8 cellular contexts compared by ENCODE assay signal in the genomic region with DNA sequence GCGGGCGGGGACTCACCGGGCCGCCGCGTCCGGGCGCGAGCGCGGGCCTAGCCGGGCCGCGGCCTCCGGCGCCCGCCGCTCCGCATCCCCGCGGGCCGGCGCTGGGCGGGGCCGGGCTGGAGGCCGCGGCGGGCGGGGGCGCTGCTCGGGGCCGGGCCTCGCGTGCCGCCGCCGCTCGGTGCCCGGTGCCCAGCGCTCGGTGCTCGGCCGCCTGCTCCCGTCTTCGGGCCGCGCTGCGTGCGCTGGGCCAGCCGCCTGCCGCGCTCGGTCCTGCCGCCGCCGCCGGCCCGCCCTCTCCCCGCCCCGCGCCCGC. TPM values are rescaled to one million over a fixed set of nuclear protein-coding genes. Genes with fewer than 3 reads are reported as not detected.
DNase-seq lines count a peak whose midpoint lies in the region; ATAC-seq and TF ChIP-seq lines count a peak whose summit lies in the region.

A gene (minus strand): TSS at position 281 of the 313 bp plus-strand sequence. CDS start 3,105 bp downstream, outside the sequence.

- no peak for DNase-seq in A172 (ENCODE audit: low spot score)
- no peak for DNase-seq in H7
- no peak for DNase-seq in WTC11 (ENCODE audit: low spot score)
- no peak for DNase-seq in glutamatergic neuron
- DNase-seq in progenitor cell of endocrine pancreas (ENCODE audit: low spot score, unreplicated experiment), result no peak
- no peak for DNase-seq in NCI-H1048 (lab: John Stamatoyannopoulos, UW)
- DNase-seq in hepatic stellate cell (ENCODE audit: low spot score), result no peak

- TF ChIP-seq CTCF in WTC11 (IDR thresholded peaks at IDR 0.05) (no peak), glutamatergic neuron (IDR thresholded peaks at IDR 0.05; ENCODE audit: partially characterized antibody, unreplicated experiment) (no peak), progenitor cell of endocrine pancreas (IDR thresholded peaks at IDR 0.05; ENCODE audit: unreplicated experiment) (no peak)

- H3K36me3 Mint-ChIP-seq in WTC11, result no peaks in the 10 kb centered on the region
- no peaks in the 10 kb centered on the region for H3K36me3 Mint-ChIP-seq in glutamatergic neuron (ENCODE audit: unreplicated experiment)
- H3K36me3 Mint-ChIP-seq in progenitor cell of endocrine pancreas (ENCODE audit: insufficient read depth), result no peaks in the 10 kb centered on the region

- H3K27ac Mint-ChIP-seq in WTC11 (peak within 1 kb of the TSS; percentile 78), glutamatergic neuron (ENCODE audit: unreplicated experiment) (peak within 1 kb of the TSS; percentile 95), progenitor cell of endocrine pancreas (peak within 1 kb of the TSS; percentile 94)

- ATAC-seq in WTC11 (no peak), GM21576 (IDR thresholded peaks at IDR 0.05; ENCODE audit: unreplicated experiment) (no peak)

- peaks cover 41% of the 10 kb centered on the region for H3K27me3 Mint-ChIP-seq in WTC11 (ENCODE audit: low read depth)
- H3K27me3 Mint-ChIP-seq in glutamatergic neuron (ENCODE audit: unreplicated experiment), result peaks cover 31% of the 10 kb centered on the region
- peaks cover 12% of the 10 kb centered on the region for H3K27me3 Mint-ChIP-seq in progenitor cell of endocrine pancreas

- no peaks in the 10 kb centered on the region for H3K9me3 Mint-ChIP-seq in WTC11
- H3K9me3 Mint-ChIP-seq in glutamatergic neuron (ENCODE audit: unreplicated experiment), result peaks cover 16% of the 10 kb centered on the region
- H3K9me3 Mint-ChIP-seq in progenitor cell of endocrine pancreas (ENCODE audit: low read depth), result no peaks in the 10 kb centered on the region

- peak within 1 kb of the TSS; percentile 87 for H3K4me3 Mint-ChIP-seq in WTC11
- H3K4me3 Mint-ChIP-seq in glutamatergic neuron (ENCODE audit: unreplicated experiment), result peak within 1 kb of the TSS; percentile 94
- H3K4me3 Mint-ChIP-seq in progenitor cell of endocrine pancreas (ENCODE audit: low read depth), result peak within 1 kb of the TSS; percentile 82

- CTCF ChIA-PET in WTC11 (lab: Charles Lee), result interaction anchor here (1.2 to 6.2 kb wide), 4 partner anchors 18 to 30 kb away, joined by 4 to 67 read pairs (median 6); no protein-coding TSS in a partner anchor

- POLR2A ChIA-PET in WTC11 (lab: Charles Lee), result interaction anchor here (1.5 kb wide), 1 partner anchor 27 kb away, joined by 4 read pairs; no protein-coding TSS in a partner anchor

- peaks cover 47% of the 10 kb centered on the region for H3K4me1 Mint-ChIP-seq in WTC11
- H3K4me1 Mint-ChIP-seq in glutamatergic neuron (ENCODE audit: low read depth, unreplicated experiment), result peaks cover 37% of the 10 kb centered on the region
- H3K4me1 Mint-ChIP-seq in progenitor cell of endocrine pancreas (ENCODE audit: low read depth), result peaks cover 36% of the 10 kb centered on the region

- peaks cover 22% of the 10 kb centered on the region for H3K27me3 ChIP-seq in H7 (ENCODE audit: control insufficient read depth, insufficient read depth, low read length)

- H3K36me3 ChIP-seq in H7 (replicated peaks; ENCODE audit: control insufficient read depth, insufficient read depth, low read length), result peaks cover 2% of the 10 kb centered on the region

- H3K4me3 ChIP-seq in H7 (ENCODE audit: insufficient read depth, low read depth, low read length), result peak within 1 kb of the TSS; percentile 61

TF ChIP-seq in WTC11, 78 proteins besides CTCF, POLR2A, EP300 and RAD21:
- TF ChIP-seq NFATC4 (CRISPR knock-in tag; IDR thresholded peaks at IDR 0.05), result no peak
- no peak for TF ChIP-seq ZNF396 (CRISPR knock-in tag; IDR thresholded peaks at IDR 0.05; ENCODE audit: borderline replicate concordance)
- no peak for TF ChIP-seq ATF1 (CRISPR knock-in tag; IDR thresholded peaks at IDR 0.05)
- no peak for TF ChIP-seq NFYB (CRISPR knock-in tag; conservative IDR thresholded peaks at IDR 0.05; ENCODE audit: low read depth)
- no peak for TF ChIP-seq OVOL2 (CRISPR knock-in tag; IDR thresholded peaks at IDR 0.05; ENCODE audit: borderline replicate concordance)
- TF ChIP-seq, protein P1, sequence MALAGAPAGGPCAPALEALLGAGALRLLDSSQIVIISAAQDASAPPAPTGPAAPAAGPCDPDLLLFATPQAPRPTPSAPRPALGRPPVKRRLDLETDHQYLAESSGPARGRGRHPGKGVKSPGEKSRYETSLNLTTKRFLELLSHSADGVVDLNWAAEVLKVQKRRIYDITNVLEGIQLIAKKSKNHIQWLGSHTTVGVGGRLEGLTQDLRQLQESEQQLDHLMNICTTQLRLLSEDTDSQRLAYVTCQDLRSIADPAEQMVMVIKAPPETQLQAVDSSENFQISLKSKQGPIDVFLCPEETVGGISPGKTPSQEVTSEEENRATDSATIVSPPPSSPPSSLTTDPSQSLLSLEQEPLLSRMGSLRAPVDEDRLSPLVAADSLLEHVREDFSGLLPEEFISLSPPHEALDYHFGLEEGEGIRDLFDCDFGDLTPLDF (CRISPR knock-in tag; IDR thresholded peaks at IDR 0.05), result no peak
- TF ChIP-seq ZNF121 (CRISPR knock-in tag; IDR thresholded peaks at IDR 0.05), result no peak
- TF ChIP-seq, protein P2, sequence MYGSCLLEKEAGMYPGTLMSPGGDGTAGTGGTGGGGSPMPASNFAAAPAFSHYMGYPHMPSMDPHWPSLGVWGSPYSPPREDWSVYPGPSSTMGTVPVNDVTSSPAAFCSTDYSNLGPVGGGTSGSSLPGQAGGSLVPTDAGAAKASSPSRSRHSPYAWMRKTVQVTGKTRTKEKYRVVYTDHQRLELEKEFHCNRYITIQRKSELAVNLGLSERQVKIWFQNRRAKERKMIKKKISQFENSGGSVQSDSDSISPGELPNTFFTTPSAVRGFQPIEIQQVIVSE (CRISPR knock-in tag; IDR thresholded peaks at IDR 0.05; ENCODE audit: borderline replicate concordance), result no peak
- TF ChIP-seq RELA (CRISPR knock-in tag; IDR thresholded peaks at IDR 0.05; ENCODE audit: borderline replicate concordance), result no peak
- no peak for TF ChIP-seq GABPB1 (CRISPR knock-in tag; IDR thresholded peaks at IDR 0.05)
TF ChIP-seq in WTC11: peak in this region for 0.

RNA-seq across cellular contexts. Expression of the gene that starts here (rescaled TPM):
- total RNA-seq in A172 (2014; rRNA removed; shearing (Covaris generic)), result 105 and 107 TPM in 2 replicates
- total RNA-seq in H7 (2014; rRNA removed; shearing (Covaris generic)), result 152 and 165 TPM in 2 replicates
- total RNA-seq in WTC11 (2021) (105 to 121 TPM (median 106 TPM) in 3 replicates), glutamatergic neuron (ENCODE audit: unreplicated experiment) (300 TPM), progenitor cell of endocrine pancreas (147 and 151 TPM in 2 replicates)
